31 cellular contexts compared by ENCODE assay signal in the genomic region with DNA sequence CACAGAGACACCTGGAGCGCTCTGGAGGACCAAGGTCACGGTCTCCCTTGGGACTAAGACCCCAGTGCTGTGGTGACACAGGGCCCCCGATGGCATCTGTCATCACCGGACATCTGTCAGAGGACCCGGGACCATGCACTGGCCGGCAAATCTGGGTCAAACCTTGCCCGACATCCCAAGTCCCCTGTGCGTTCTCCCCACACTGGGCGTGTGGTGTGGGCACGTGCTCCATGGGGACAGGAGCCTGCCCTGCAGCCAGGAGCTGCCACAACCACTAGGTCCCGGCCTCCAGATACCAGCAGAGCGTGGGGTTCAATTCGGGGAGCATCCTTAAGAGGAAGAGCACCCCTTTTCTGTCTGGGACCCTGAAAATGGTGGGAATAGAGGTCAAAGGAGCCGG. TPM values are rescaled to one million over a fixed set of nuclear protein-coding genes. Genes with fewer than 3 reads are reported as not detected.
"Had no signal": no experiment of that assay in that cellular context is flagged by ENCODE, and none has a peak within 500 bp of the region (broad histone marks: within the 10 kb centered on the region; RNA-seq: fewer than 3 reads in every experiment).

No MANE protein-coding gene starts in this region.

- H3K27ac ChIP-seq: heart left ventricle, lower lobe of right lung, parathyroid adenoma, psoas muscle, thoracic aorta, vagina had no signal

- H3K9me3 Mint-ChIP-seq: activated CD4-positive, alpha-beta memory T cell treated with anti-CD3 and anti-CD28 coated beads, Interleukin-2, amount 10 ng/mL, durations not matched to agents 7 days and 5 days; activated CD4-positive, alpha-beta T cell treated with anti-CD3 and anti-CD28 coated beads, Interleukin-2, amount 10 ng/mL, durations not matched to agents 7 days and 5 days; activated naive CD4-positive, alpha-beta T cell treated with anti-CD3 and anti-CD28 coated beads, Interleukin-2, amount 10 ng/mL, durations not matched to agents 7 days and 5 days; activated T-cell treated with anti-CD3 and anti-CD28 coated beads, Interleukin-2, amount 50 U/mL, for 24 hours; effector memory CD8-positive, alpha-beta T cell; naive thymus-derived CD8-positive, alpha-beta T cell; type B pancreatic cell; WTC11 had no signal

- H3K27me3 ChIP-seq: heart left ventricle, right atrium auricular region, spleen, vagina had no signal

- H3K36me3 Mint-ChIP-seq: activated naive CD4-positive, alpha-beta T cell treated with anti-CD3 and anti-CD28 coated beads, Interleukin-2, amount 10 ng/mL, durations not matched to agents 7 days and 5 days; naive thymus-derived CD8-positive, alpha-beta T cell; type B pancreatic cell; WTC11 had no signal

- H3K36me3 ChIP-seq: lower lobe of right lung, right atrium auricular region, thoracic aorta, vagina had no signal

- H3K27ac Mint-ChIP-seq: activated CD4-positive, alpha-beta memory T cell treated with anti-CD3 and anti-CD28 coated beads, Interleukin-2, amount 10 ng/mL, durations not matched to agents 7 days and 5 days; activated CD4-positive, alpha-beta T cell treated with anti-CD3 and anti-CD28 coated beads, Interleukin-2, amount 10 ng/mL, durations not matched to agents 7 days and 5 days; activated naive CD4-positive, alpha-beta T cell treated with anti-CD3 and anti-CD28 coated beads, Interleukin-2, amount 10 ng/mL, durations not matched to agents 7 days and 5 days; activated T-cell treated with anti-CD3 and anti-CD28 coated beads, Interleukin-2, amount 50 U/mL, for 24 hours; effector memory CD8-positive, alpha-beta T cell; type B pancreatic cell; WTC11 had no signal

- DNase-seq: activated CD4-positive, alpha-beta memory T cell treated with anti-CD3 and anti-CD28 coated beads, Interleukin-2, amount 10 ng/mL, durations not matched to agents 7 days and 5 days; activated CD4-positive, alpha-beta T cell treated with anti-CD3 and anti-CD28 coated beads for 1 hour; activated CD4-positive, alpha-beta T cell treated with anti-CD3 and anti-CD28 coated beads, Interleukin-2, amount 10 ng/mL, durations not matched to agents 7 days and 5 days; activated CD8-positive, alpha-beta memory T cell treated with anti-CD3 and anti-CD28 coated beads, Interleukin-2, amount 50 U/mL, for 48 hours; activated gamma-delta T cell; activated naive CD4-positive, alpha-beta T cell treated with anti-CD3 and anti-CD28 coated beads, Interleukin-2, amount 10 ng/mL, durations not matched to agents 7 days and 5 days; activated T-cell treated with anti-CD3 and anti-CD28 coated beads, Interleukin-2, amount 50 U/mL, for 24 hours; amygdala; caudate nucleus; cortex of kidney; effector memory CD8-positive, alpha-beta T cell; hypothalamus; lower lobe of right lung; mesenchymal stem cell; naive thymus-derived CD8-positive, alpha-beta T cell; occipital lobe; spleen; stimulated activated naive CD4-positive, alpha-beta T cell treated with Interleukin-2 at 50 U/mL for 16 hours; T-helper 2 cell had no signal

- H2AFZ ChIP-seq: parathyroid adenoma had no signal

- H3K27me3 Mint-ChIP-seq: effector memory CD8-positive, alpha-beta T cell; naive thymus-derived CD8-positive, alpha-beta T cell; type B pancreatic cell had no signal

- H3K9me3 ChIP-seq: heart left ventricle, lower lobe of right lung, psoas muscle, right atrium auricular region, spleen, thoracic aorta, vagina had no signal

- H3K4me3 ChIP-seq: heart left ventricle, lower lobe of right lung, psoas muscle, right atrium auricular region, spleen, thoracic aorta, vagina had no signal

- ATAC-seq: effector memory CD8-positive, alpha-beta T cell; heart left ventricle; lower lobe of right lung; naive thymus-derived CD8-positive, alpha-beta T cell; psoas muscle; WTC11 had no signal

- H3K9ac ChIP-seq: parathyroid adenoma had no signal

- H3K4me3 Mint-ChIP-seq: activated CD4-positive, alpha-beta memory T cell treated with anti-CD3 and anti-CD28 coated beads, Interleukin-2, amount 10 ng/mL, durations not matched to agents 7 days and 5 days; activated CD4-positive, alpha-beta T cell treated with anti-CD3 and anti-CD28 coated beads, Interleukin-2, amount 10 ng/mL, durations not matched to agents 7 days and 5 days; activated naive CD4-positive, alpha-beta T cell treated with anti-CD3 and anti-CD28 coated beads, Interleukin-2, amount 10 ng/mL, durations not matched to agents 7 days and 5 days; activated T-cell treated with anti-CD3 and anti-CD28 coated beads, Interleukin-2, amount 50 U/mL, for 24 hours; effector memory CD8-positive, alpha-beta T cell; type B pancreatic cell; WTC11 had no signal

RNA-seq across cellular contexts. Expression of a gene that starts 28.6 kb away (rescaled TPM):
- total RNA-seq: activated CD4-positive, alpha-beta T cell treated with anti-CD3 and anti-CD28 coated beads, Interleukin-2, amount 10 ng/mL, durations not matched to agents 7 days and 5 days had no signal

RNA-seq across cellular contexts. Expression of a gene that starts 59.0 kb away (rescaled TPM):
- total RNA-seq: activated CD4-positive, alpha-beta memory T cell treated with anti-CD3 and anti-CD28 coated beads, Interleukin-2, amount 10 ng/mL, durations not matched to agents 7 days and 5 days; activated CD4-positive, alpha-beta T cell treated with anti-CD3 and anti-CD28 coated beads, Interleukin-2, amount 10 ng/mL, durations not matched to agents 7 days and 5 days; chondrocyte; endothelial cell of umbilical vein; fibroblast of lung; kidney epithelial cell; occipital lobe had no signal
- polyA plus RNA-seq: endothelial cell of umbilical vein, fibroblast of lung had no signal
